20 cellular contexts compared by ENCODE assay signal in the genomic region with DNA sequence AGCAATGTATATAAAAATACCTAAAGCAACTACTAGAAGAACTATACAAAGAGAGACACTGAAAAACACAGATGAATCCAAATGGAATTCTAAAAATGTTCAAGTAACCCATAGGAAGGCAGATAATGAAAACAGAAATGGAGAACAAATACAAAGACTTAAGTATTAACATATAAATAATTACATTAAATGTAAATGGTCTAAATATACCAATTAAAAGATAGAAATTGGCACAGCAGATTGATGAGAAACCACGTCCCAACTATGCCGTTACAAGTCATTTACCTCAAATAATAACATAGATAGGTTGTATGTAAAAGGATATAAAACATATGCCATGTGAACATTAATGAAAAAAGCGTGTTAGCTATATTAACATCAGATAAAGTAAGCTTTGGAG. TPM values are rescaled to one million over a fixed set of nuclear protein-coding genes. Genes with fewer than 3 reads are reported as not detected.
A peak's percentile ranks its signal among the peaks of the same experiment; 100 is the strongest.
DNase-seq lines count a peak whose midpoint lies in the region; ATAC-seq, FAIRE-seq and TF ChIP-seq lines count a peak whose summit lies in the region.
"Had no signal": no experiment of that assay in that cellular context is flagged by ENCODE, and none has a peak within 500 bp of the region (broad histone marks: within the 10 kb centered on the region; RNA-seq: fewer than 3 reads in every experiment).

No MANE protein-coding gene starts in this region.

- H3K4me3 Mint-ChIP-seq in glutamatergic neuron (ENCODE audit: unreplicated experiment) = no peak overlapping the region
- H3K4me3 Mint-ChIP-seq: B cell; CD4-positive, alpha-beta T cell; CD8-positive, alpha-beta T cell had no signal

- H3K9me1 ChIP-seq in K562 (ENCODE audit: control insufficient read depth, insufficient read depth, low read length) = no peaks in the 10 kb centered on the region

- 95% methylated on average over 3 of the region's 3 CpGs for WGBS in K562 (ENCODE audit: insufficient coverage, low coverage, missing lambda C conversion rate)

- no peaks in the 10 kb centered on the region for H3K4me1 Mint-ChIP-seq in glutamatergic neuron (ENCODE audit: low read depth, unreplicated experiment)

- peak overlapping the region; percentile 22 for H3K27ac Mint-ChIP-seq in glutamatergic neuron (ENCODE audit: unreplicated experiment)
- H3K27ac Mint-ChIP-seq: B cell; CD4-positive, alpha-beta T cell had no signal

- H3K9me3 Mint-ChIP-seq in glutamatergic neuron (ENCODE audit: unreplicated experiment) = peaks cover 11% of the 10 kb centered on the region

- no peak for TF ChIP-seq POLR2A in K562 (conservative IDR thresholded peaks at IDR 0.05)

- POLR2A ChIA-PET in K562 (lab: Yijun Ruan, JAX) = no interaction called here

- intact Hi-C loops in K562 (cut with micrococcal nuclease) = no loop called here

- H3K79me2 ChIP-seq in K562 (ENCODE audit: control insufficient read depth, insufficient read depth, low read length) = peaks cover 18% of the 10 kb centered on the region

- ATAC-seq in K562 (no peak), GM18858 (IDR thresholded peaks at IDR 0.05; ENCODE audit: unreplicated experiment) (no peak), HG03095 (IDR thresholded peaks at IDR 0.05; ENCODE audit: unreplicated experiment) (no peak)
- ATAC-seq: A549; CD8-positive, alpha-beta T cell had no signal

- no peak overlapping the region for H2AFZ ChIP-seq in K562 (ENCODE audit: low read depth, low read length)

- no peak overlapping the region for H3K9ac ChIP-seq in K562 (ENCODE audit: insufficient read depth in 1 of 2, low read depth in 2 of 2, low read length in 2 of 2)

- TF ChIP-seq EP300 in K562 (IDR thresholded peaks at IDR 0.05; ENCODE audit: low read length) = no peak

- peaks cover 17% of the 10 kb centered on the region for H3K36me3 Mint-ChIP-seq in glutamatergic neuron (ENCODE audit: unreplicated experiment)

- H3K4me1 ChIP-seq in K562 (replicated peaks in 1 of 2; ENCODE audit: control insufficient read depth in 2 of 2, insufficient read depth in 2 of 2, low read length in 2 of 2) = 0 out of 5 replicates have a peak, but pooled peaks cover 0 to 3% of the 10 kb centered on the region in 2 experiments
- H3K4me1 ChIP-seq: A549, Caco-2 had no signal

- H3K27me3 Mint-ChIP-seq in glutamatergic neuron (ENCODE audit: unreplicated experiment) = peaks cover 10% of the 10 kb centered on the region
- H3K27me3 Mint-ChIP-seq: B cell; CD4-positive, alpha-beta T cell had no signal

- no peaks in the 10 kb centered on the region for H3K9me3 ChIP-seq in K562 (replicated peaks; ENCODE audit: control insufficient read depth, insufficient read depth, low read depth, low read length)
- H3K9me3 ChIP-seq: A549, Caco-2 had no signal

- H3K36me3 ChIP-seq in K562 (ENCODE audit: control insufficient read depth, insufficient read depth, low read length) = 0 out of 3 replicates have a peak, but pooled peaks cover 2% of the 10 kb centered on the region

- no TSS peak for BruUV-seq in K562 (replicated peaks; lab: Mats Ljungman, UMichigan)

- H3K27me3 ChIP-seq in K562 (ENCODE audit: control insufficient read depth in 2 of 2, insufficient read depth in 2 of 2, low read length in 2 of 2) = no peaks in the 10 kb centered on the region
- H3K27me3 ChIP-seq: BLaER1 treated with 17β-estradiol and CSF1 and Interleukin-3, amounts not matched to agents 10 nM and 100 nM had no signal

- no peak for TF ChIP-seq RAD21 in K562 (CRISPR knock-in tag; conservative IDR thresholded peaks at IDR 0.05 in 1 of 2, IDR thresholded peaks at IDR 0.05 in 1 of 2)

- in situ Hi-C loops in K562 (cut with MboI) = loop anchor here (10.0 kb wide), 1 partner anchor 327 kb away; no protein-coding TSS in a partner anchor

- no peak overlapping the region for H3K27ac ChIP-seq in K562 (ENCODE audit: extremely low read depth, low read depth, low read length)
- H3K27ac ChIP-seq: A549; BLaER1 treated with 17β-estradiol and CSF1 and Interleukin-3, amounts not matched to agents 10 nM and 100 nM; C4-2B had no signal

- TF ChIP-seq CTCF in K562 (IDR thresholded peaks at IDR 0.05 in 2 of 3, conservative IDR thresholded peaks at IDR 0.05 in 1 of 3; ENCODE audit: insufficient read depth in 2 of 3, low read depth in 1 of 3, low read length in 3 of 3) (no peak), glutamatergic neuron (IDR thresholded peaks at IDR 0.05; ENCODE audit: partially characterized antibody, unreplicated experiment) (no peak)

- no peaks in the 10 kb centered on the region for H4K20me1 ChIP-seq in K562 (replicated peaks; ENCODE audit: control insufficient read depth, insufficient read depth, low read length)

- CTCF ChIA-PET in K562 (lab: Yijun Ruan, JAX; ENCODE audit: low intra/inter-chr PET ratio) = no interaction called here

- no peak for FAIRE-seq in K562 (lab: Jason Lieb, UNC)
- FAIRE-seq: A549, D721Med, G401.6, GM12891 had no signal

- no peak overlapping the region for H3K4me2 ChIP-seq in K562 (ENCODE audit: insufficient read depth, low read length)
- H3K4me2 ChIP-seq: A549 had no signal

- DNase-seq in K562 (ENCODE audit: extremely low read depth in 1 of 4, low spot score in 3 of 4) = no peak
- no peak for DNase-seq in glutamatergic neuron
- no peak for DNase-seq in NCI-H345 treated with DMSO at 0.1 percent for 48 hours (lab: John Stamatoyannopoulos, UW; ENCODE audit: unreplicated experiment)
- DNase-seq: 8988T; AML-193; Caco-2; Calu3; CD4-positive, alpha-beta T cell; CD8-positive, alpha-beta T cell; DMS79 treated with DMSO at 0.1 percent for 48 hours; GF-D8 had no signal

- no peak overlapping the region for H3K4me3 ChIP-seq in K562
- H3K4me3 ChIP-seq: A549; BLaER1 treated with 17β-estradiol and CSF1 and Interleukin-3, amounts not matched to agents 10 nM and 100 nM had no signal

TF ChIP-seq in K562, 482 proteins besides CTCF, POLR2A, EP300 and RAD21:
- TF ChIP-seq ZNF253 (CRISPR knock-in tag; conservative IDR thresholded peaks at IDR 0.05) = no peak
- peak; percentile 94 for TF ChIP-seq ZNF507 (tag; conservative IDR thresholded peaks at IDR 0.05)

RNA-seq across cellular contexts. Expression of gene CEP85L, which starts 40.1 kb away (rescaled TPM):
- 36.3 and 89.5 TPM in 2 replicates for total RNA-seq in K562 (2011; cell fraction: chromatin; rRNA removed; ENCODE audit: low replicate concordance)
- 14.0 and 19.1 TPM in 2 replicates for total RNA-seq in K562 (2011; cell fraction: nucleolus; rRNA removed)
- total RNA-seq in K562 (2011; cell fraction: nucleoplasm; rRNA removed) = 31.7 and 73.3 TPM in 2 replicates
- total RNA-seq in K562 (2014; rRNA removed) = 8.3 and 9.3 TPM in 2 replicates
- total RNA-seq in K562 (2014; rRNA removed; fragmentation: Illumina TruSeq; extraction: Trizol) = 15.8 and 19.5 TPM in 2 replicates
- total RNA-seq in K562 (2015; rRNA removed; fragmentation: Illumina TruSeq; extraction: Trizol) = 11.3 and 11.7 TPM in 2 replicates
- 12.8 and 14.7 TPM in 2 replicates for total RNA-seq in K562 (2021)
- 8.2 and 13.2 TPM in 2 replicates for polyA plus RNA-seq in K562 (2011; rRNA removed)
- 2.5 and 2.8 TPM in 2 replicates for polyA plus RNA-seq in K562 (2011; cell fraction: cytosol; rRNA removed)
- 20.7 and 21.3 TPM in 2 replicates for polyA plus RNA-seq in K562 (2011; cell fraction: nucleus; rRNA removed)
- 4.3 and 5.4 TPM in 2 replicates for polyA plus RNA-seq in K562 (2012)
- 6.3 and 7.1 TPM in 2 replicates for polyA plus RNA-seq in K562 (2014; fragmentation: Illumina TruSeq; extraction: Trizol)
- polyA plus RNA-seq in K562 (2014; fragmentation: Nextera tagmentation; extraction: Ambion mirVana) = 1 to 10 TPM; 4.5 to 7.0 TPM
- polyA plus RNA-seq in K562 (2014; rRNA removed) = 4.4 and 5.8 TPM in 2 replicates
- 51.7 and 57.9 TPM in 2 replicates for polyA minus RNA-seq in K562 (2011; rRNA and poly(A)+ RNA removed)
- polyA minus RNA-seq in K562 (2011; cell fraction: cytosol; rRNA and poly(A)+ RNA removed) = 7.0 and 8.7 TPM in 2 replicates
- 28.1 and 37.8 TPM in 2 replicates for polyA minus RNA-seq in K562 (2011; cell fraction: nucleus; rRNA and poly(A)+ RNA removed)
- 51.5 TPM for total RNA-seq in glutamatergic neuron (ENCODE audit: unreplicated experiment)
